ENCODE assay signal across 1 cellular context in genomic region chr1:198669023-198669698, GRCh38.
TF ChIP-seq lines count a peak whose summit lies in the region.

No MANE protein-coding gene starts in this region.

TF ChIP-seq in WTC11, 78 proteins besides CTCF, POLR2A, EP300 and RAD21 (continued from another document):
- TF ChIP-seq AFF4 (CRISPR knock-in tag; IDR thresholded peaks at IDR 0.05; ENCODE audit: borderline replicate concordance) (no peak), MYBL2 (CRISPR knock-in tag; IDR thresholded peaks at IDR 0.05) (no peak), ZNF512 (CRISPR knock-in tag; IDR thresholded peaks at IDR 0.05; ENCODE audit: borderline replicate concordance) (no peak), SP1 (CRISPR knock-in tag; conservative IDR thresholded peaks at IDR 0.05) (no peak), ZNF138 (CRISPR knock-in tag; conservative IDR thresholded peaks at IDR 0.05) (no peak), ZNF416 (CRISPR knock-in tag; IDR thresholded peaks at IDR 0.05) (no peak), GABPB1 (CRISPR knock-in tag; IDR thresholded peaks at IDR 0.05) (no peak)
- TF ChIP-seq, protein P1, sequence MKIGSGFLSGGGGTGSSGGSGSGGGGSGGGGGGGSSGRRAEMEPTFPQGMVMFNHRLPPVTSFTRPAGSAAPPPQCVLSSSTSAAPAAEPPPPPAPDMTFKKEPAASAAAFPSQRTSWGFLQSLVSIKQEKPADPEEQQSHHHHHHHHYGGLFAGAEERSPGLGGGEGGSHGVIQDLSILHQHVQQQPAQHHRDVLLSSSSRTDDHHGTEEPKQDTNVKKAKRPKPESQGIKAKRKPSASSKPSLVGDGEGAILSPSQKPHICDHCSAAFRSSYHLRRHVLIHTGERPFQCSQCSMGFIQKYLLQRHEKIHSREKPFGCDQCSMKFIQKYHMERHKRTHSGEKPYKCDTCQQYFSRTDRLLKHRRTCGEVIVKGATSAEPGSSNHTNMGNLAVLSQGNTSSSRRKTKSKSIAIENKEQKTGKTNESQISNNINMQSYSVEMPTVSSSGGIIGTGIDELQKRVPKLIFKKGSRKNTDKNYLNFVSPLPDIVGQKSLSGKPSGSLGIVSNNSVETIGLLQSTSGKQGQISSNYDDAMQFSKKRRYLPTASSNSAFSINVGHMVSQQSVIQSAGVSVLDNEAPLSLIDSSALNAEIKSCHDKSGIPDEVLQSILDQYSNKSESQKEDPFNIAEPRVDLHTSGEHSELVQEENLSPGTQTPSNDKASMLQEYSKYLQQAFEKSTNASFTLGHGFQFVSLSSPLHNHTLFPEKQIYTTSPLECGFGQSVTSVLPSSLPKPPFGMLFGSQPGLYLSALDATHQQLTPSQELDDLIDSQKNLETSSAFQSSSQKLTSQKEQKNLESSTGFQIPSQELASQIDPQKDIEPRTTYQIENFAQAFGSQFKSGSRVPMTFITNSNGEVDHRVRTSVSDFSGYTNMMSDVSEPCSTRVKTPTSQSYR (CRISPR knock-in tag; IDR thresholded peaks at IDR 0.05): no peak
